In genomic region chr1:153789478-153790148, GRCh38 we compare ENCODE assay signal across 9 cellular contexts. TPM values are rescaled to one million over a fixed set of nuclear protein-coding genes. Genes with fewer than 3 reads are reported as not detected.
A peak's percentile ranks its signal among the peaks of the same experiment; 100 is the strongest.
DNase-seq lines count a peak whose midpoint lies in the region; ATAC-seq, FAIRE-seq and TF ChIP-seq lines count a peak whose summit lies in the region.
"Had no signal": no experiment of that assay in that cellular context is flagged by ENCODE, and none has a peak within 500 bp of the region (broad histone marks: within the 10 kb centered on the region; RNA-seq: fewer than 3 reads in every experiment).

No MANE protein-coding gene starts in this region.

- H3K4me3 ChIP-seq in spleen, result peak overlapping the region in 6 of 8 donors; percentile 4 to 56 (median 14)

- no peaks in the 10 kb centered on the region for H3K36me3 ChIP-seq in spleen

- peaks cover 15 to 56% (median 34%) of the 10 kb centered on the region in 6 donors for H3K4me1 ChIP-seq in spleen

- WGBS in spleen, 5 donors, result 27 to 42% (median 30%) methylated on average over 25 of the region's 25 CpGs

- TF ChIP-seq POLR2A in GM12891 (IDR thresholded peaks at IDR 0.05; ENCODE audit: low read depth, low read length) (no peak), spleen (IDR thresholded peaks at IDR 0.05) (no peak)

- intact Hi-C loops in left ventricle myocardium superior (cut with micrococcal nuclease) (loop anchor here (10.0 kb wide), 1 partner anchor 185 kb away; the partner anchor contains the start of gene JTB), spleen (cut with DNase I; ENCODE audit: low total_unique reads) (no loop called here)

- H3K27ac ChIP-seq in spleen, result peak overlapping the region; percentile 85 to 93 (median 92)

- no peaks in the 10 kb centered on the region for H3K9me3 ChIP-seq in spleen

- FAIRE-seq in GM12891 (lab: Jason Lieb, UNC), result peak; percentile 33

- no peaks in the 10 kb centered on the region for H3K27me3 ChIP-seq in spleen (replicated peaks in 1 of 7)

- ATAC-seq in left ventricle myocardium superior (peak; percentile 3), GM21737 (IDR thresholded peaks at IDR 0.05; ENCODE audit: unreplicated experiment) (no peak)

- DNase-seq in GM12891 (ENCODE audit: insufficient read length, low spot score) (no peak), UCSD-AML1 (lab: John Stamatoyannopoulos, UW; ENCODE audit: unreplicated experiment) (peak; percentile 77), left ventricle myocardium superior (peak; percentile 23), spleen (peak; percentile 77), CD1c-positive myeloid dendritic cell (ENCODE audit: extremely low spot score) (no peak), mucosa of gallbladder (ENCODE audit: low spot score) (no peak)
- no peak for DNase-seq in central memory CD4-positive, alpha-beta T cell
- DNase-seq: KBM-7 had no signal

- no peak for TF ChIP-seq CTCF in spleen (IDR thresholded peaks at IDR 0.05 in 8 of 11, conservative IDR thresholded peaks at IDR 0.05 in 3 of 11)

TF ChIP-seq in GM12891, 5 proteins besides CTCF, POLR2A, EP300 and RAD21:
- no peak for TF ChIP-seq POU2F2 (IDR thresholded peaks at IDR 0.05; ENCODE audit: low read depth, low read length)
- no peak for TF ChIP-seq PAX5 (IDR thresholded peaks at IDR 0.05; ENCODE audit: insufficient read depth, low read length, severe bottlenecking)
- TF ChIP-seq TAF1 (IDR thresholded peaks at IDR 0.05; ENCODE audit: low read depth, low read length), result no peak
- TF ChIP-seq POLR2AphosphoS5 (IDR thresholded peaks at IDR 0.05; ENCODE audit: low read depth, low read length), result no peak
- TF ChIP-seq SPI1 (IDR thresholded peaks at IDR 0.05; ENCODE audit: low read depth, low read length), result no peak

RNA-seq across cellular contexts. Expression of gene SLC27A3, which starts 14.4 kb away (rescaled TPM):
- 5.8 TPM for polyA plus RNA-seq in GM12891 (2012; ENCODE audit: low read depth, missing spikeins)
- 9.8 TPM for total RNA-seq in left ventricle myocardium superior
- total RNA-seq in spleen, result 10 to 100 TPM; 11.1 to 28.4 (median 20.0) TPM
- polyA plus RNA-seq in spleen, result 10 to 100 TPM; 23.4 to 54.5 (median 48.6) TPM
- total RNA-seq in mucosa of gallbladder, result 22.1 TPM

Comparison
In these comparisons a context has a peak if more than half of its experiments do, and no peak if none do; other contexts are left out.
1. DNase-seq: peak in UCSD-AML1 (single experiment), left ventricle myocardium superior (single experiment) and spleen (single experiment); none in GM12891 (single experiment), CD1c-positive myeloid dendritic cell (single experiment), central memory CD4-positive, alpha-beta T cell (single experiment) and mucosa of gallbladder (single experiment).